Comparison of ENCODE assay signal across 7 cellular contexts in genomic region chr1:227192163-227192562, GRCh38.
DNase-seq lines count a peak whose midpoint lies in the region; ATAC-seq and TF ChIP-seq lines count a peak whose summit lies in the region.

No MANE protein-coding gene starts in this region.

- H3K4me3 Mint-ChIP-seq in HFFc6 = peak overlapping the region; percentile 68

- no peaks in the 10 kb centered on the region for H3K27me3 Mint-ChIP-seq in HFFc6 (ENCODE audit: insufficient read depth)

- peak overlapping the region; percentile 89 for H3K27ac Mint-ChIP-seq in HFFc6

- H3K4me3 ChIP-seq in fibroblast of pulmonary artery (replicated peaks; ENCODE audit: low read depth, low read length) = no peak overlapping the region

- ATAC-seq in GM18873 (IDR thresholded peaks at IDR 0.05; ENCODE audit: low FRiP score, unreplicated experiment) (peak; percentile 82), GM21360 (IDR thresholded peaks at IDR 0.05; ENCODE audit: unreplicated experiment) (no peak)

- H3K9me3 Mint-ChIP-seq in HFFc6 = no peaks in the 10 kb centered on the region

- H3K4me1 Mint-ChIP-seq in HFFc6 (ENCODE audit: low read depth) = peaks cover 42% of the 10 kb centered on the region

- DNase-seq in HFFc6 (peak; percentile 97), RPMI8226 (peak; percentile 94), fibroblast of pulmonary artery (ENCODE audit: low read depth) (peak; percentile 87), NCI-H1048 (lab: John Stamatoyannopoulos, UW) (no peak)
- DNase-seq in stimulated activated CD4-positive, alpha-beta T cell treated with anti-CD3 and anti-CD28 coated beads, Interleukin-4, amount 100 ng/mL, for 1 hour = peak; percentile 13

- H3K36me3 Mint-ChIP-seq in HFFc6 (ENCODE audit: low read depth) = peaks cover 26% of the 10 kb centered on the region

- TF ChIP-seq CTCF in HFFc6 (IDR thresholded peaks at IDR 0.05) (no peak), fibroblast of pulmonary artery (IDR thresholded peaks at IDR 0.05; ENCODE audit: low read length, missing control alignments) (no peak)
